Comparison of ENCODE assay signal across 25 cellular contexts in genomic region chr6:12476484-12476883, GRCh38.
A peak's percentile ranks its signal among the peaks of the same experiment; 100 is the strongest.
DNase-seq lines count a peak whose midpoint lies in the region; FAIRE-seq and TF ChIP-seq lines count a peak whose summit lies in the region.
"Had no signal": no experiment of that assay in that cellular context is flagged by ENCODE, and none has a peak within 500 bp of the region (broad histone marks: within the 10 kb centered on the region; RNA-seq: fewer than 3 reads in every experiment).

No MANE protein-coding gene starts in this region.

- H3K4me1 ChIP-seq in H1 (replicated peaks in 1 of 4; ENCODE audit: control insufficient read depth in 3 of 4, insufficient read depth in 4 of 4, low read length in 3 of 4) (peaks cover 1 to 7% (median 4%) of the 10 kb centered on the region in 4 experiments; a peak in 4 of 7 replicates), vagina (peaks cover 9% of the 10 kb centered on the region)

- H3K4me2 ChIP-seq in H1 (ENCODE audit: insufficient read depth in 1 of 2, low read depth in 2 of 2, low read length in 2 of 2), result no peak overlapping the region

- no peak overlapping the region for H2BK5ac ChIP-seq in H1 (ENCODE audit: low read depth, low read length)

- H4K91ac ChIP-seq in H1 (replicated peaks; ENCODE audit: insufficient read length, low read length), result no peak overlapping the region

- H4K8ac ChIP-seq in H1 (ENCODE audit: extremely low read depth, insufficient read depth, low read length), result no peak overlapping the region

- no peaks in the 10 kb centered on the region for H3K79me1 ChIP-seq in H1 (ENCODE audit: low read depth, low read length)

- no peak overlapping the region for H3K4me3 ChIP-seq in H1 (ENCODE audit: extremely low read depth in 1 of 4, insufficient read depth in 2 of 4, low read depth in 3 of 4, low read length in 4 of 4)
- H3K4me3 ChIP-seq in vagina, result no peak overlapping the region
- H3K4me3 ChIP-seq: K562 had no signal

- CTCF ChIA-PET in H1 (lab: Charles Lee; ENCODE audit: partially characterized antibody), result interaction anchor here (0.7 kb wide), 1 partner anchor 184 kb away, joined by 3 read pairs; no protein-coding TSS in a partner anchor

- TF ChIP-seq POLR2A in H1 (IDR thresholded peaks at IDR 0.05; ENCODE audit: control extremely low read depth in 1 of 2, low read depth in 2 of 2, low read length in 2 of 2) (no peak), vagina (IDR thresholded peaks at IDR 0.05) (no peak)

- intact Hi-C loops in vagina (cut with DNase I), result no loop called here

- no peak overlapping the region for H3K9ac ChIP-seq in H1 (replicated peaks in 1 of 4; ENCODE audit: extremely low read depth in 1 of 4, low read depth in 3 of 4, low read length in 3 of 4)

- no peak overlapping the region for H2AK5ac ChIP-seq in H1 (ENCODE audit: low read depth, low read length)

- H3K27ac ChIP-seq in H1 (ENCODE audit: low read depth, low read length), result no peak overlapping the region
- H3K27ac ChIP-seq in vagina, result no peak overlapping the region
- H3K27ac ChIP-seq: 22Rv1, HL-60, RWPE1 had no signal

- H3K9me3 ChIP-seq in H1 (ENCODE audit: insufficient read depth in 2 of 2, low read depth in 1 of 2, low read length in 1 of 2), result no peaks in the 10 kb centered on the region
- no peaks in the 10 kb centered on the region for H3K9me3 ChIP-seq in vagina
- H3K9me3 ChIP-seq: BE2C had no signal

- TF ChIP-seq CTCF in H1 (IDR thresholded peaks at IDR 0.05; ENCODE audit: control extremely low read depth in 1 of 3, insufficient read depth in 1 of 3, low read depth in 1 of 3, low read length in 3 of 3) (no peak), vagina (IDR thresholded peaks at IDR 0.05) (no peak)

- H4K20me1 ChIP-seq in H1 (replicated peaks in 1 of 2; ENCODE audit: control insufficient read depth in 1 of 2, insufficient read depth in 2 of 2, low read length in 2 of 2), result no peaks in the 10 kb centered on the region

- no peak overlapping the region for H2BK12ac ChIP-seq in H1 (ENCODE audit: low read depth, low read length)

- H3K56ac ChIP-seq in H1 (replicated peaks; ENCODE audit: insufficient read length, low read depth, low read length), result no peak overlapping the region

- H3K4ac ChIP-seq in H1 (replicated peaks; ENCODE audit: insufficient read length, low read depth, low read length), result no peak overlapping the region

- H2BK15ac ChIP-seq in H1 (ENCODE audit: low read length), result no peak overlapping the region

- H4K5ac ChIP-seq in H1 (ENCODE audit: insufficient read length, low read depth, low read length), result no peak overlapping the region

- no peaks in the 10 kb centered on the region for H3K79me2 ChIP-seq in H1 (ENCODE audit: control insufficient read depth in 1 of 2, insufficient read depth in 2 of 2, low read length in 2 of 2)

- no peaks in the 10 kb centered on the region for H3K23me2 ChIP-seq in H1 (ENCODE audit: low read depth, low read length)

- no peak overlapping the region for H3K14ac ChIP-seq in H1 (ENCODE audit: insufficient read length)

- POLR2A ChIA-PET in H1 (lab: Charles Lee; ENCODE audit: partially characterized antibody), result no interaction called here

- H3K27me3 ChIP-seq in H1 (replicated peaks in 1 of 4; ENCODE audit: control insufficient read depth in 3 of 4, extremely low read depth in 1 of 4, insufficient read depth in 3 of 4, low read length in 3 of 4), result no peaks in the 10 kb centered on the region
- H3K27me3 ChIP-seq in vagina, result no peaks in the 10 kb centered on the region
- H3K27me3 ChIP-seq: BE2C had no signal

- TF ChIP-seq EP300 in H1 (IDR thresholded peaks at IDR 0.05; ENCODE audit: borderline replicate concordance in 1 of 2, low read depth in 2 of 2, low read length in 2 of 2), result no peak

- DNase-seq in DMS53 (lab: John Stamatoyannopoulos, UW) (peak; percentile 10), DMS53 treated with DMSO at 0.1 percent for 48 hours (lab: John Stamatoyannopoulos, UW; ENCODE audit: unreplicated experiment) (no peak), M059J (ENCODE audit: low read depth) (peak; percentile 51), H1 (ENCODE audit: low read depth in 1 of 2, low spot score in 2 of 2) (no peak), vagina (ENCODE audit: extremely low spot score in 2 of 2) (no peak), HPDE6-E6E7 (ENCODE audit: extremely low spot score) (no peak)
- no peak for DNase-seq in NK-92 treated with Interleukin-12 subunit alpha and Interleukin-12 subunit beta, amount 100 ng/mL, for 24 hours (lab: John Stamatoyannopoulos, UW)
- DNase-seq: BE2C, DMS153, Kasumi-1, NCI-H1105 treated with DMSO at 0.1 percent for 48 hours, NCI-H2029, NCI-H2227 treated with DMSO at 0.1 percent for 48 hours, NCI-H524 treated with DMSO at 0.1 percent for 48 hours, NCI-H774, SHP77, T-cell had no signal

- no peak overlapping the region for H2BK120ac ChIP-seq in H1 (replicated peaks; ENCODE audit: low read depth, low read length)

- no peak for FAIRE-seq in H1 (lab: Jason Lieb, UNC)
- FAIRE-seq: G401.6, GM12891, H54, HepG2, K562 had no signal

- no peak overlapping the region for H2AFZ ChIP-seq in H1 (ENCODE audit: low read length)

- 0 out of 2 replicates have a peak overlapping the region, but pooled peaks have one; percentile 21 for H2BK20ac ChIP-seq in H1 (ENCODE audit: low read length)

- H3K36me3 ChIP-seq in H1 (ENCODE audit: control insufficient read depth in 2 of 4, insufficient read depth in 4 of 4, low read length in 3 of 4) (no peaks in the 10 kb centered on the region), vagina (no peaks in the 10 kb centered on the region)
- H3K36me3 ChIP-seq: BE2C had no signal

- H3K23ac ChIP-seq in H1 (ENCODE audit: insufficient read length), result no peak overlapping the region

- no peak for TF ChIP-seq RAD21 in H1 (IDR thresholded peaks at IDR 0.05 in 1 of 2, conservative IDR thresholded peaks at IDR 0.05 in 1 of 2; ENCODE audit: low read depth in 2 of 2, low read length in 2 of 2)

- no peak overlapping the region for H3K18ac ChIP-seq in H1 (ENCODE audit: extremely low read depth, low read length)

TF ChIP-seq in H1, 55 proteins besides CTCF, POLR2A, EP300 and RAD21 (continues in another document):
- TF ChIP-seq ATF3 (IDR thresholded peaks at IDR 0.05; ENCODE audit: insufficient read depth, low read depth, low read length) (no peak), E2F6 (IDR thresholded peaks at IDR 0.05) (no peak), CBX8 (IDR thresholded peaks at IDR 0.05; ENCODE audit: borderline replicate concordance, low read depth, low read length) (no peak), FOSL1 (IDR thresholded peaks at IDR 0.05; ENCODE audit: insufficient read depth, low read depth, low read length) (no peak), NRF1 (IDR thresholded peaks at IDR 0.05; ENCODE audit: low read depth, low read length) (no peak), SUZ12 (IDR thresholded peaks at IDR 0.05; ENCODE audit: low read length) (no peak), SIRT6 (IDR thresholded peaks at IDR 0.05; ENCODE audit: low read length) (no peak), HDAC2 (IDR thresholded peaks at IDR 0.05; ENCODE audit: borderline replicate concordance in 1 of 2, low read depth in 2 of 2, low read length in 2 of 2) (no peak), SIX5 (IDR thresholded peaks at IDR 0.05; ENCODE audit: low read depth, low read length) (no peak), RFX5 (IDR thresholded peaks at IDR 0.05; ENCODE audit: borderline replicate concordance, low read depth, low read length) (no peak), KDM5A (IDR thresholded peaks at IDR 0.05; ENCODE audit: low read length) (no peak), TAF1 (IDR thresholded peaks at IDR 0.05; ENCODE audit: low read depth, low read length) (no peak)

Comparison
In these comparisons a context has a peak if more than half of its experiments do, and no peak if none do; other contexts are left out.
1. DNase-seq: peak in DMS53 (single experiment) and M059J (single experiment); none in DMS53 treated with DMSO at 0.1 percent for 48 hours (single experiment), H1 (0 of 2), vagina (0 of 2), HPDE6-E6E7 (single experiment) and NK-92 treated with Interleukin-12 subunit alpha and Interleukin-12 subunit beta, amount 100 ng/mL, for 24 hours (single experiment).